8 cellular contexts compared by ENCODE assay signal in the genomic region with DNA sequence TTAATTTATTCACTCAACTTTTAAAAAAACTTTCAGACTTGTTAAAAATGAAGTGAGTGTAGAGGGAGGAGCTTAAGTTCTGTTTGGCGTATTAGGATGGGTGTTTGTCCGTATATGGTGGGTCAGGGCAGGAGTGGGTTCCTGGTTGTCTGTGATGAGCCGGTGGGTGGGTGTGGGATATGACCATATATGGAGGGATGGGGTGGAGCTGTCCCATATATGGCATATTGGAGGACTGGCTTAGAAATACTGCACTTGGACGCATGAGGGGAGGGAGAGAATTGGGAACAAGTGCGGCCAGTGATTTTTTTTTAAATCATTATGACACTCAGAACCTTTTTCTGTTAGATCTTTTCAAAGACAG. TPM values are rescaled to one million over a fixed set of nuclear protein-coding genes. Genes with fewer than 3 reads are reported as not detected.
DNase-seq lines count a peak whose midpoint lies in the region; ATAC-seq and TF ChIP-seq lines count a peak whose summit lies in the region.

No MANE protein-coding gene starts in this region.

- peak overlapping the region; percentile 84 to 92 for H3K9ac ChIP-seq in duodenal mucosa (ENCODE audit: low read depth in 1 of 2, low read length in 2 of 2)

- POLR2A ChIA-PET in AG04450 (lab: Yijun Ruan, JAX), result interaction anchor here (0.6 to 2.5 kb wide), 6 partner anchors 36 to 288 kb away, joined by 3 to 15 read pairs (median 4); a partner anchor contains a TSS

- ATAC-seq in GM18868 (IDR thresholded peaks at IDR 0.05; ENCODE audit: unreplicated experiment) (peak; percentile 73), HG03135 (IDR thresholded peaks at IDR 0.05; ENCODE audit: unreplicated experiment) (peak; percentile 58), right lobe of liver (peak; percentile 29 to 59 (median 58))

- TF ChIP-seq POLR2A in right lobe of liver (IDR thresholded peaks at IDR 0.05), result peak; percentile 35

- peaks cover 0 to 10% of the 10 kb centered on the region in 2 donors for H3K36me3 ChIP-seq in duodenal mucosa (ENCODE audit: control insufficient read depth in 1 of 2, insufficient read depth in 2 of 2, low read length in 2 of 2)
- H3K36me3 ChIP-seq in right lobe of liver, result no peaks in the 10 kb centered on the region

- TF ChIP-seq CTCF in AG04450 (IDR thresholded peaks at IDR 0.05; ENCODE audit: low read depth, low read length) (no peak), right lobe of liver (IDR thresholded peaks at IDR 0.05) (no peak)

- H3K4me3 ChIP-seq in AG04450 (ENCODE audit: low read depth, low read length) (peak overlapping the region; percentile 90), duodenal mucosa (ENCODE audit: low read depth in 1 of 2, low read length in 2 of 2) (peak overlapping the region; percentile 87 to 91), right lobe of liver (peak overlapping the region; percentile 65 to 77 (median 70))

- DNase-seq in AG04450 (ENCODE audit: low read depth, low spot score) (peak; percentile 82), NCI-H524 treated with DMSO at 0.1 percent for 48 hours (lab: John Stamatoyannopoulos, UW) (peak; percentile 20), right lobe of liver (peak; percentile 63 to 72 (median 65))
- DNase-seq in activated CD4-positive, alpha-beta T cell treated with anti-CD3 and anti-CD28 coated beads, Interleukin-2, amount 50 U/mL, for 48 hours, result peak; percentile 77 to 84
- DNase-seq in stimulated activated CD4-positive, alpha-beta T cell treated with anti-CD3 and anti-CD28 coated beads, Interleukin-4, amount 100 ng/mL, for 48 hours (ENCODE audit: low read depth in 2 of 2), result peak; percentile 60 to 76

- H3K4me1 ChIP-seq in duodenal mucosa (ENCODE audit: control insufficient read depth in 1 of 2, insufficient read depth in 2 of 2, low read length in 2 of 2), result peaks cover 26 to 29% of the 10 kb centered on the region in 2 donors
- H3K4me1 ChIP-seq in right lobe of liver, result peaks cover 0 to 17% (median 5%) of the 10 kb centered on the region in 4 donors

- intact Hi-C loops in right lobe of liver (cut with DNase I), result no loop called here

- CTCF ChIA-PET in AG04450 (lab: Charles Lee), result interaction anchor here (1.5 kb wide), 1 partner anchor 222 kb away, joined by 6 read pairs; no protein-coding TSS in a partner anchor

- peak overlapping the region; percentile 87 for H3K27ac ChIP-seq in AG04450 (ENCODE audit: low read depth, low read length)
- peak overlapping the region; percentile 81 for H3K27ac ChIP-seq in duodenal mucosa (ENCODE audit: low read depth, low read length)
- H3K27ac ChIP-seq in right lobe of liver, result peak overlapping the region; percentile 82 to 98 (median 89)

- H3K27me3 ChIP-seq in AG04450 (ENCODE audit: control insufficient read depth, insufficient read depth, low read length) (no peaks in the 10 kb centered on the region), duodenal mucosa (ENCODE audit: control insufficient read depth in 1 of 2, insufficient read depth in 2 of 2, low read length in 2 of 2) (no peaks in the 10 kb centered on the region), right lobe of liver (no peaks in the 10 kb centered on the region)

- H3K9me3 ChIP-seq in AG04450 (ENCODE audit: control insufficient read depth, insufficient read depth, low read length), result peaks cover 3% of the 10 kb centered on the region; the same call in 1 of the 2 replicates
- peaks cover 8 to 11% of the 10 kb centered on the region in 2 donors for H3K9me3 ChIP-seq in duodenal mucosa (ENCODE audit: control insufficient read depth in 1 of 2, low read length in 2 of 2)
- peaks cover 0 to 22% (median under 1%) of the 10 kb centered on the region in 4 donors for H3K9me3 ChIP-seq in right lobe of liver

- WGBS in right lobe of liver (ENCODE audit: insufficient coverage, low coverage, low lambda C conversion rate, missing lambda C conversion rate), result 6% methylated on average over 5 of the region's 5 CpGs

RNA-seq across cellular contexts. Expression of a gene that starts 1.5 kb away (rescaled TPM):
- 24.2 and 33.0 TPM in 2 replicates for polyA plus RNA-seq in AG04450 (2011; rRNA removed)
- 47.3 and 55.9 TPM in 2 replicates for polyA minus RNA-seq in AG04450 (2011; rRNA and poly(A)+ RNA removed)
- total RNA-seq in right lobe of liver, result 10 to 100 TPM in 5 of 6 experiments, 1 to 10 TPM in 1; 7.2 to 40.8 (median 13.6) TPM

Comparison
In these comparisons a context has a peak if more than half of its experiments do, and no peak if none do; other contexts are left out.
1. Peak in every context shown above with its lines: DNase-seq, ATAC-seq, H3K4me3 ChIP-seq and H3K27ac ChIP-seq.
2. DNase-seq: peak in every context shown above with its lines; median percentile 82 in AG04450; 80 in activated CD4-positive, alpha-beta T cell treated with anti-CD3 and anti-CD28 coated beads, Interleukin-2, amount 50 U/mL, for 48 hours; 68 in stimulated activated CD4-positive, alpha-beta T cell treated with anti-CD3 and anti-CD28 coated beads, Interleukin-4, amount 100 ng/mL, for 48 hours; 65 in right lobe of liver; 20 in NCI-H524 treated with DMSO at 0.1 percent for 48 hours.